In genomic region chr15:78321786-78322185, GRCh38 we compare ENCODE assay signal across 1 cellular context.
TF ChIP-seq lines count a peak whose summit lies in the region.

No MANE protein-coding gene starts in this region.

TF ChIP-seq in H1, 55 proteins besides CTCF, POLR2A, EP300 and RAD21:
- no peak for TF ChIP-seq CREB1 (IDR thresholded peaks at IDR 0.05)
- no peak for TF ChIP-seq HDAC2 (IDR thresholded peaks at IDR 0.05; ENCODE audit: borderline replicate concordance in 1 of 2, low read depth in 2 of 2, low read length in 2 of 2)
- TF ChIP-seq SIN3A (conservative IDR thresholded peaks at IDR 0.05 in 1 of 2, IDR thresholded peaks at IDR 0.05 in 1 of 2; ENCODE audit: low read depth in 1 of 2, low read length in 2 of 2) = no peak
- TF ChIP-seq CHD1 (IDR thresholded peaks at IDR 0.05; ENCODE audit: low read depth, low read length) = no peak
- TF ChIP-seq NANOG (IDR thresholded peaks at IDR 0.05; ENCODE audit: insufficient read depth, low read depth, low read length, poor library complexity, severe bottlenecking) = no peak
- TF ChIP-seq YY1 (IDR thresholded peaks at IDR 0.05; ENCODE audit: low read depth, low read length) = no peak
- TF ChIP-seq USF2 (IDR thresholded peaks at IDR 0.05; ENCODE audit: low read length) = no peak
- no peak for TF ChIP-seq ZNF274 (IDR thresholded peaks at IDR 0.05; ENCODE audit: borderline replicate concordance, extremely low read depth, low read length)
- TF ChIP-seq NRF1 (IDR thresholded peaks at IDR 0.05; ENCODE audit: low read depth, low read length) = no peak
- TF ChIP-seq RNF2 (IDR thresholded peaks at IDR 0.05; ENCODE audit: borderline replicate concordance, low read depth, low read length, missing control alignments, poor library complexity, severe bottlenecking) = no peak
